In the genomic region with DNA sequence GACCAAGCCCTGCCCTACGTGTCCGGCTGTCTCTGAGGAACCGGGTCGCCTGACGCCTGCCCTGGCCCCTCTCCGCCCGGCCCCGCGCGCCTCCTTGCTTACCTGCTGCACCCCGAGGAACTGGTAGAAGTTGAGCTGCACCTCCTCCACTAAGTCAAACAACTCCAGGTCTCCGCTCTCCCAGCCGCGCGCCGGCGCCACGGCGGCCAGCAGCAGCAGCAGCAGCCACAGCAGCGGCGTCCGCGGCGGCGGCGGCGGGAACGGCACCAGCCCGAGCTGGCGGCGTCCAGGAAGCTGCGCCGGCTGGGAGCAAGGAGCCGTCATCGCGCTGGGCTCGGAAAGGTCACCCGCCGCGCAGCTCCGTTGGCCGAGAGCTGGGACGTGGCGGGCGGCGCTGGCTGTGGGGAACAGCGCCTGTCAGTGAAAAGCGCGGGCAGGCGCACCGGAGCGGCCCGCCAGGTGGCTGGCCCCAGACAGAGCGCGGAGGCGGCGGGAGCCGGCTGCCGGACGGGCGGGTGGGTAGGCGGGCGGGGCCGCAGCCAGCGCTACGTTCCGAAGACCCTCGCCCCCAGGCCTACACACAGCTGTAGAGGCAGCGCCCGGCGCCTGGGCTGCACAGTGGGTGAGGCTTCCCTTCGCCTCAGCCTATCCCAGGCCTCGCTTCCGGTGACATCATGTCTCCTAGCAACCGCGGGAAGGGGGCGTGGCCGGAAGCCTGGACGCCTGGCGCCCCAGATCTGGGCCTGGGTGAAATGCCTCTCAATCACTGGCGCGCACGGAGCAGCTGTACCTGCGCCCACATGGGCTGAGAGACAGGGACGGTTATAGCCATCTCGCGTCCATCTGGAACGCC, we compare ENCODE assay signal across 8 cellular contexts. TPM values are rescaled to one million over a fixed set of nuclear protein-coding genes. Genes with fewer than 3 reads are reported as not detected.
DNase-seq lines count a peak whose midpoint lies in the region; ATAC-seq and TF ChIP-seq lines count a peak whose summit lies in the region.

A gene with protein sequence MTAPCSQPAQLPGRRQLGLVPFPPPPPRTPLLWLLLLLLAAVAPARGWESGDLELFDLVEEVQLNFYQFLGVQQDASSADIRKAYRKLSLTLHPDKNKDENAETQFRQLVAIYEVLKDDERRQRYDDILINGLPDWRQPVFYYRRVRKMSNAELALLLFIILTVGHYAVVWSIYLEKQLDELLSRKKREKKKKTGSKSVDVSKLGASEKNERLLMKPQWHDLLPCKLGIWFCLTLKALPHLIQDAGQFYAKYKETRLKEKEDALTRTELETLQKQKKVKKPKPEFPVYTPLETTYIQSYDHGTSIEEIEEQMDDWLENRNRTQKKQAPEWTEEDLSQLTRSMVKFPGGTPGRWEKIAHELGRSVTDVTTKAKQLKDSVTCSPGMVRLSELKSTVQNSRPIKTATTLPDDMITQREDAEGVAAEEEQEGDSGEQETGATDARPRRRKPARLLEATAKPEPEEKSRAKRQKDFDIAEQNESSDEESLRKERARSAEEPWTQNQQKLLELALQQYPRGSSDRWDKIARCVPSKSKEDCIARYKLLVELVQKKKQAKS (minus strand): TSS at position 620 of the 853 bp plus-strand sequence. CDS start 296 bp downstream, at position 324.

- peaks cover 36% of the 10 kb centered on the region for H3K36me3 Mint-ChIP-seq in nephron progenitor cell (ENCODE audit: low read depth)

- in situ Hi-C loops in G401 (cut with HindIII; ENCODE audit: low sequenced_read_pairs) (no loop called here), HAP-1 (cut with MboI; ENCODE audit: low sequenced_read_pairs) (loop anchor here (10.0 kb wide), 3 partner anchors 311 to 1061 kb away; a partner anchor contains a TSS)

- peak within 1 kb of the TSS; percentile 70 for H3K4me3 ChIP-seq in HAP-1
- H3K4me3 ChIP-seq in MG63: peak within 1 kb of the TSS; percentile 71
- H3K4me3 ChIP-seq in fibroblast of the aortic adventitia (ENCODE audit: low read depth, low read length): peak within 1 kb of the TSS; percentile 90

- H3K9me3 ChIP-seq in HAP-1 (no peaks in the 10 kb centered on the region; the same call in 1 of the 2 replicates), MG63 (0 out of 2 replicates have a peak, but pooled peaks cover 5% of the 10 kb centered on the region)

- peak within 1 kb of the TSS; percentile 92 for H3K4me3 Mint-ChIP-seq in nephron progenitor cell
- peak within 1 kb of the TSS; percentile 82 to 95 for H3K4me3 Mint-ChIP-seq in stimulated activated naive CD8-positive, alpha-beta T cell treated with anti-CD3 and anti-CD28 coated beads, Interleukin-15, amount 100 ng/mL, for 72 hours

- H3K36me3 ChIP-seq in HAP-1 (replicated peaks) (no peaks in the 10 kb centered on the region), MG63 (no peaks in the 10 kb centered on the region)

- DNase-seq in G401 (ENCODE audit: low spot score) (peak; percentile 96), HAP-1 (ENCODE audit: low spot score in 2 of 2) (peak; percentile 87 to 99), MG63 (peak; percentile 95), SHP77 treated with DMSO at 0.1 percent for 48 hours (lab: John Stamatoyannopoulos, UW) (peak; percentile 94), fibroblast of the aortic adventitia (ENCODE audit: low read depth) (peak; percentile 90), nephron progenitor cell (peak; percentile 100)
- peak; percentile 100 for DNase-seq in activated effector memory CD4-positive, alpha-beta T cell treated with anti-CD3 and anti-CD28 coated beads, Interleukin-2, amount 50 U/mL, for 16 hours
- DNase-seq in stimulated activated naive CD8-positive, alpha-beta T cell treated with anti-CD3 and anti-CD28 coated beads, Interleukin-15, amount 100 ng/mL, for 72 hours: peak; percentile 97 to 98

- peaks cover 43% of the 10 kb centered on the region for H3K4me1 Mint-ChIP-seq in nephron progenitor cell
- peaks cover 31% of the 10 kb centered on the region for H3K4me1 Mint-ChIP-seq in stimulated activated naive CD8-positive, alpha-beta T cell treated with anti-CD3 and anti-CD28 coated beads, Interleukin-15, amount 100 ng/mL, for 72 hours

- ATAC-seq in stimulated activated naive CD8-positive, alpha-beta T cell treated with anti-CD3 and anti-CD28 coated beads, Interleukin-15, amount 100 ng/mL, for 72 hours: peak; percentile 95

- TF ChIP-seq CTCF in fibroblast of the aortic adventitia (IDR thresholded peaks at IDR 0.05; ENCODE audit: insufficient read depth, low read length): no peak
- TF ChIP-seq CTCF in nephron progenitor cell (IDR thresholded peaks at IDR 0.05): no peak

- peaks cover 7% of the 10 kb centered on the region for H3K27me3 Mint-ChIP-seq in nephron progenitor cell (ENCODE audit: low read depth, poor library complexity)
- peaks cover 21% of the 10 kb centered on the region for H3K27me3 Mint-ChIP-seq in stimulated activated naive CD8-positive, alpha-beta T cell treated with anti-CD3 and anti-CD28 coated beads, Interleukin-15, amount 100 ng/mL, for 72 hours

- H3K9me3 Mint-ChIP-seq in nephron progenitor cell: peaks cover 45% of the 10 kb centered on the region
- peaks cover 10 to 11% of the 10 kb centered on the region in 2 donors for H3K9me3 Mint-ChIP-seq in stimulated activated naive CD8-positive, alpha-beta T cell treated with anti-CD3 and anti-CD28 coated beads, Interleukin-15, amount 100 ng/mL, for 72 hours

- H3K27me3 ChIP-seq in HAP-1 (ENCODE audit: low read depth) (no peaks in the 10 kb centered on the region), MG63 (no peaks in the 10 kb centered on the region)

- peak within 1 kb of the TSS; percentile 61 for H3K27ac Mint-ChIP-seq in nephron progenitor cell
- H3K27ac Mint-ChIP-seq in stimulated activated naive CD8-positive, alpha-beta T cell treated with anti-CD3 and anti-CD28 coated beads, Interleukin-15, amount 100 ng/mL, for 72 hours: peak within 1 kb of the TSS; percentile 89 to 97

- peaks cover 25% of the 10 kb centered on the region for H3K4me1 ChIP-seq in HAP-1

RNA-seq across cellular contexts. Expression of the gene that starts here (rescaled TPM):
- 143 and 147 TPM in 2 replicates for total RNA-seq in G401 (2014; rRNA removed; shearing (Covaris generic))
- 15.4 and 19.2 TPM in 2 replicates for total RNA-seq in MG63 (2014; rRNA removed; shearing (Covaris generic); ENCODE audit: low replicate concordance)
- total RNA-seq in fibroblast of the aortic adventitia (ENCODE audit: low replicate concordance): 25.8 and 96.7 TPM in 2 replicates

Comparison
In these comparisons a context has a peak if more than half of its experiments do, and no peak if none do; other contexts are left out.
1. Peak in every context shown above with its lines: DNase-seq, ATAC-seq and H3K4me3 ChIP-seq.